Comparison of ENCODE assay signal across 10 cellular contexts in genomic region chr19:5713228-5713627, GRCh38. TPM values are rescaled to one million over a fixed set of nuclear protein-coding genes. Genes with fewer than 3 reads are reported as not detected.
"Had no signal": no experiment of that assay in that cellular context is flagged by ENCODE, and none has a peak within 500 bp of the region (broad histone marks: within the 10 kb centered on the region; RNA-seq: fewer than 3 reads in every experiment).

No MANE protein-coding gene starts in this region.

- H3K27ac Mint-ChIP-seq: GM23338, HFFc6, IgD-negative memory B cell had no signal

- H3K4me3 ChIP-seq: GM23338, HAP-1 had no signal

- ATAC-seq: GM23338, HCT116, HepG2 had no signal

- DNase-seq: HFFc6 had no signal

- H3K27ac ChIP-seq: HL-60 had no signal

- H3K9me3 Mint-ChIP-seq: GM23338, HFFc6, IgD-negative memory B cell had no signal

- FAIRE-seq: H1, H54, HepG2 had no signal

- H3K9me3 ChIP-seq: HAP-1 had no signal

- H3K4me2 ChIP-seq: GM23338 had no signal

- H3K27me3 Mint-ChIP-seq: IgD-negative memory B cell had no signal

- H3K36me3 Mint-ChIP-seq: IgD-negative memory B cell had no signal

- H3K4me3 Mint-ChIP-seq: GM23338, HFFc6, IgD-negative memory B cell had no signal

- H2AFZ ChIP-seq: GM23338 had no signal

RNA-seq across cellular contexts. Expression of gene CATSPERD, which starts 7.2 kb away (rescaled TPM):
- total RNA-seq: H1, HepG2, HFFc6, HT1080 had no signal
- polyA plus RNA-seq: GM23338, IgD-negative memory B cell had no signal
